ENCODE assay signal across 1 cellular context in the genomic region with DNA sequence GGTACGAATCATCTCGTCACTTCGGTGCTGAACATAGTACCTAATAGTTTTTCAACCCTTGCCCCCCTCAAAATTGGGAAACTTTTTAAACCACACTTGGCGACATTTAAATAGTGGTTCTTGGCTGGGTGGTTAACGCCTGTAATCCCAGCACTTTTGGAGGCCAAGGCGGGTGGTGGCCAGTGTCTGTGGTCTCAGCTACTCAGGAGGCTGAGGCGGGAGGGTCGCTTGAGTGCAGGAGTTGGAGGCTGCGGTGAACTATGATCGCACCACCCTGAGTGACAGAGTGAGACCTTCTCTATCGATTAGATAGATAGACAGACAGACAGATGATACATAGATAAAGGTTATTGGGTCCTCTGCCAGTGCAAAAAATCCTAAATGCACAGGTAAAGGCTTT.
TF ChIP-seq lines count a peak whose summit lies in the region.

No MANE protein-coding gene starts in this region.

TF ChIP-seq in SK-N-SH treated with all-trans-retinoic acid at 6 μM for 48 hours, 23 proteins besides CTCF, POLR2A, EP300 and RAD21 (continued from another document):
- TF ChIP-seq, protein P1, sequence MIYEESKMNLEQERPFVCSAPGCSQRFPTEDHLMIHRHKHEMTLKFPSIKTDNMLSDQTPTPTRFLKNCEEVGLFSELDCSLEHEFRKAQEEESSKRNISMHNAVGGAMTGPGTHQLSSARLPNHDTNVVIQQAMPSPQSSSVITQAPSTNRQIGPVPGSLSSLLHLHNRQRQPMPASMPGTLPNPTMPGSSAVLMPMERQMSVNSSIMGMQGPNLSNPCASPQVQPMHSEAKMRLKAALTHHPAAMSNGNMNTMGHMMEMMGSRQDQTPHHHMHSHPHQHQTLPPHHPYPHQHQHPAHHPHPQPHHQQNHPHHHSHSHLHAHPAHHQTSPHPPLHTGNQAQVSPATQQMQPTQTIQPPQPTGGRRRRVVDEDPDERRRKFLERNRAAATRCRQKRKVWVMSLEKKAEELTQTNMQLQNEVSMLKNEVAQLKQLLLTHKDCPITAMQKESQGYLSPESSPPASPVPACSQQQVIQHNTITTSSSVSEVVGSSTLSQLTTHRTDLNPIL (CRISPR knock-in tag; IDR thresholded peaks at IDR 0.05; ENCODE audit: low read depth), result no peak
- TF ChIP-seq ESRRG (CRISPR knock-in tag; IDR thresholded peaks at IDR 0.05) (no peak), BACH2 (CRISPR knock-in tag; IDR thresholded peaks at IDR 0.05; ENCODE audit: borderline replicate concordance) (no peak), ZNF8 (CRISPR knock-in tag; IDR thresholded peaks at IDR 0.05) (no peak)
- TF ChIP-seq, protein P2, sequence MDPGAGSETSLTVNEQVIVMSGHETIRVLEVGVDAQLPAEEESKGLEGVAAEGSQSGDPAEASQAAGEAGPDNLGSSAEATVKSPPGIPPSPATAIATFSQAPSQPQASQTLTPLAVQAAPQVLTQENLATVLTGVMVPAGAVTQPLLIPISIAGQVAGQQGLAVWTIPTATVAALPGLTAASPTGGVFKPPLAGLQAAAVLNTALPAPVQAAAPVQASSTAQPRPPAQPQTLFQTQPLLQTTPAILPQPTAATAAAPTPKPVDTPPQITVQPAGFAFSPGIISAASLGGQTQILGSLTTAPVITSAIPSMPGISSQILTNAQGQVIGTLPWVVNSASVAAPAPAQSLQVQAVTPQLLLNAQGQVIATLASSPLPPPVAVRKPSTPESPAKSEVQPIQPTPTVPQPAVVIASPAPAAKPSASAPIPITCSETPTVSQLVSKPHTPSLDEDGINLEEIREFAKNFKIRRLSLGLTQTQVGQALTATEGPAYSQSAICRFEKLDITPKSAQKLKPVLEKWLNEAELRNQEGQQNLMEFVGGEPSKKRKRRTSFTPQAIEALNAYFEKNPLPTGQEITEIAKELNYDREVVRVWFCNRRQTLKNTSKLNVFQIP (CRISPR knock-in tag; IDR thresholded peaks at IDR 0.05; ENCODE audit: borderline replicate concordance, low read depth), result no peak
